In the genomic region with DNA sequence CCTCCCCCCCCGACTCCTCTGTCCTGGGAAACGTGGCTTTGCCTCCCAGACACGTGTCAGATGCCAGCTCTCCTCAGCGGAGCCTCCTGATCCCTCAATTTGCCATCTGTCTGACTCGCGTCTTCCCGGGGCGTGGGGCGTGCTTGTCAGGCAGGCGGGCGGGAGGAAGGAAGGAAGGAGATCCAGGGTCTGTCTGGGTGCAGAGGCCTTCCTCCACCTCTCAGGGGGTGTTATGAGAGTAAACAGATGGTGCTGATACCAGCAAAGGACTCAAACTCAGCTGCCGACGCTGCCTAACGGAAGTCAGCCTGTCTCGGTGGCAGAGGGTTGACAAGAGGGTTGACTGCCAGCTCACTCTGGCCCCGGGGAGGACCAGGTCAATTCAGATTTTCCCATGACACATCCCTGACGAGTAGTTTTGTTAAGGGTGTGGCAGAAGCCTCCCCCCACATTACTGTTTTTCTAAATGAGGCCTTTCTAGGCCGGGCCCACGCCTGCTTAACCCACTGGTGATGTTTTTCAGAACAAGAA, we compare ENCODE assay signal across 8 cellular contexts. TPM values are rescaled to one million over a fixed set of nuclear protein-coding genes. Genes with fewer than 3 reads are reported as not detected.
DNase-seq lines count a peak whose midpoint lies in the region; ATAC-seq and TF ChIP-seq lines count a peak whose summit lies in the region.

No MANE protein-coding gene starts in this region.

- H3K9ac ChIP-seq in neural progenitor cell = no peak overlapping the region

- ATAC-seq in HG03442 (IDR thresholded peaks at IDR 0.05; ENCODE audit: unreplicated experiment) (no peak), GM21717 (IDR thresholded peaks at IDR 0.05; ENCODE audit: unreplicated experiment) (no peak), GM18520 (IDR thresholded peaks at IDR 0.05; ENCODE audit: unreplicated experiment) (no peak)

- peaks cover 18% of the 10 kb centered on the region for H3K4me1 Mint-ChIP-seq in neural progenitor cell

- peaks cover 3% of the 10 kb centered on the region for H3K27me3 Mint-ChIP-seq in neural progenitor cell (ENCODE audit: insufficient read depth, low read depth)

- no peaks in the 10 kb centered on the region for H3K27me3 ChIP-seq in neural progenitor cell

- peaks cover 2% of the 10 kb centered on the region for H3K79me2 ChIP-seq in neural progenitor cell (ENCODE audit: low read depth)

- no peak overlapping the region for H2AFZ ChIP-seq in neural progenitor cell (replicated peaks)

- peak; percentile 82 for DNase-seq in HT1080 (ENCODE audit: low read depth)
- DNase-seq in activated CD4-positive, alpha-beta T cell treated with anti-CD3 and anti-CD28 coated beads for 4 hours = peak; percentile 74 to 75
- DNase-seq in cerebellum (ENCODE audit: low spot score) = peak; percentile 84
- DNase-seq in neural progenitor cell (ENCODE audit: low spot score) = no peak
- no peak for DNase-seq in NCI-H187 treated with DMSO at 0.1 percent for 48 hours (lab: John Stamatoyannopoulos, UW)

- H3K36me3 ChIP-seq in neural progenitor cell = peaks cover 1% of the 10 kb centered on the region

- peaks cover 5% of the 10 kb centered on the region for H4K20me1 ChIP-seq in neural progenitor cell (ENCODE audit: low read depth)

- no peak for TF ChIP-seq CTCF in neural progenitor cell (IDR thresholded peaks at IDR 0.05)

- H3K9me3 Mint-ChIP-seq in neural progenitor cell = no peaks in the 10 kb centered on the region

- no peak overlapping the region for H3K4me2 ChIP-seq in neural progenitor cell

- peaks cover 3% of the 10 kb centered on the region for H3K4me1 ChIP-seq in neural progenitor cell

- no peak overlapping the region for H3K27ac ChIP-seq in neural progenitor cell

- peaks cover 14% of the 10 kb centered on the region for H3K36me3 Mint-ChIP-seq in neural progenitor cell

- H3K4me3 ChIP-seq in neural progenitor cell = no peak overlapping the region

- peaks cover 4% of the 10 kb centered on the region for H3F3A ChIP-seq in neural progenitor cell (ENCODE audit: low read depth)

- no peak overlapping the region for H3K4me3 Mint-ChIP-seq in neural progenitor cell

- no peaks in the 10 kb centered on the region for H3K9me3 ChIP-seq in neural progenitor cell (ENCODE audit: low read depth)

- peak overlapping the region; percentile 78 for H3K27ac Mint-ChIP-seq in neural progenitor cell

RNA-seq across cellular contexts. Expression of gene UQCC2, which starts 17.0 kb away (rescaled TPM):
- total RNA-seq in HT1080 (2014; rRNA removed; shearing (Covaris generic)) = 29.8 and 55.8 TPM in 2 replicates
- polyA plus RNA-seq in HT1080 (2015; cell fraction: cytosol; rRNA removed) = 32.2 and 45.8 TPM in 2 replicates
- polyA plus RNA-seq in HT1080 (2015; cell fraction: nucleus; rRNA removed) = 26.9 and 37.1 TPM in 2 replicates
- total RNA-seq in cerebellum = 26.4 TPM
- total RNA-seq in neural progenitor cell (ENCODE audit: low replicate concordance) = 47.7 and 95.9 TPM in 2 replicates

RNA-seq across cellular contexts. Expression of gene IP6K3, which starts 52.2 kb away (rescaled TPM):
- total RNA-seq in HT1080 (2014; rRNA removed; shearing (Covaris generic)) = not detected in 2 replicates
- polyA plus RNA-seq in HT1080 (2015; cell fraction: cytosol; rRNA removed) = 0.05 TPM in 1 of 2 replicates, not detected in the other
- polyA plus RNA-seq in HT1080 (2015; cell fraction: nucleus; rRNA removed) = not detected in 2 replicates
- total RNA-seq in cerebellum = 0.27 TPM
- total RNA-seq in neural progenitor cell (ENCODE audit: low replicate concordance) = 2.9 and 4.6 TPM in 2 replicates

Comparison
In these comparisons a context has a peak if more than half of its experiments do, and no peak if none do; other contexts are left out.
1. DNase-seq: peak in HT1080 (single experiment), activated CD4-positive, alpha-beta T cell treated with anti-CD3 and anti-CD28 coated beads for 4 hours (2 of 2) and cerebellum (single experiment); none in neural progenitor cell (single experiment) and NCI-H187 treated with DMSO at 0.1 percent for 48 hours (single experiment).